Comparison of ENCODE assay signal across 27 cellular contexts in genomic region chr2:151562398-151562797, GRCh38.
"Had no signal": no experiment of that assay in that cellular context is flagged by ENCODE, and none has a peak within 500 bp of the region (broad histone marks: within the 10 kb centered on the region; RNA-seq: fewer than 3 reads in every experiment).

No MANE protein-coding gene starts in this region.

- H3K36me3 Mint-ChIP-seq: stimulated activated effector memory CD8-positive, alpha-beta T cell treated with anti-CD3 and anti-CD28 coated beads, Interleukin-12 subunit alpha, Interleukin-12 subunit beta, amount 100 ng/mL, for 72 hours; type B pancreatic cell had no signal

- H3K9me3 Mint-ChIP-seq: stimulated activated effector memory CD8-positive, alpha-beta T cell treated with anti-CD3 and anti-CD28 coated beads, Interleukin-12 subunit alpha, Interleukin-12 subunit beta, amount 100 ng/mL, for 72 hours; type B pancreatic cell had no signal

- H3K36me3 ChIP-seq: stomach, suprapubic skin, thoracic aorta, thyroid gland, tibial artery, tibial nerve, transverse colon, upper lobe of left lung, upper lobe of right lung, uterus, vagina had no signal

- H3K27me3 Mint-ChIP-seq: stimulated activated memory B cell treated with anti-CD40 and anti-IgM and Interleukin-4, amounts not matched to agents 10 μg/mL and 1 μg/mL and 100 μg/mL, for 72 hours; stimulated activated naive B cell treated with anti-CD40 and anti-IgM and Interleukin-4, amounts not matched to agents 10 μg/mL and 1 μg/mL and 100 μg/mL, for 72 hours; stimulated activated naive CD8-positive, alpha-beta T cell treated with anti-CD3 and anti-CD28 coated beads, Interleukin-15, amount 100 ng/mL, for 72 hours; stimulated activated naive CD8-positive, alpha-beta T cell treated with anti-CD3 and anti-CD28 coated beads, Interleukin-15, Interleukin-2, amounts not matched to agents 100 ng/mL and 50 ng/mL, for 24 hours; type B pancreatic cell had no signal

- H3K4me1 ChIP-seq: stomach, testis, transverse colon, upper lobe of left lung, upper lobe of right lung, uterus, vagina had no signal

- ATAC-seq: stimulated activated effector memory CD8-positive, alpha-beta T cell treated with anti-CD3 and anti-CD28 coated beads, Interleukin-12 subunit alpha, Interleukin-12 subunit beta, amount 100 ng/mL, for 72 hours; stimulated activated memory B cell treated with anti-CD40 and anti-IgM and Interleukin-4, amounts not matched to agents 10 μg/mL and 1 μg/mL and 100 μg/mL, for 72 hours; stimulated activated naive B cell treated with anti-CD40 and anti-IgM and Interleukin-4, amounts not matched to agents 10 μg/mL and 1 μg/mL and 100 μg/mL, for 72 hours; stimulated activated naive CD8-positive, alpha-beta T cell treated with anti-CD3 and anti-CD28 coated beads, Interleukin-15, amount 100 ng/mL, for 72 hours; stimulated activated naive CD8-positive, alpha-beta T cell treated with anti-CD3 and anti-CD28 coated beads, Interleukin-15, Interleukin-2, amounts not matched to agents 100 U/mL and 50 U/mL, for 24 hours; upper lobe of right lung had no signal

- DNase-seq: stimulated activated CD4-positive, alpha-beta T cell treated with anti-CD3 and anti-CD28 coated beads, Interleukin-2, amount 100 ng/mL, for 48 hours; stimulated activated CD4-positive, alpha-beta T cell treated with anti-CD3 and anti-CD28 coated beads, Interleukin-4, amount 100 ng/mL, for 1 hour; stimulated activated CD4-positive, alpha-beta T cell treated with anti-CD3 and anti-CD28 coated beads, Interleukin-4, amount 100 ng/mL, for 24 hours; stimulated activated CD4-positive, alpha-beta T cell treated with anti-CD3 and anti-CD28 coated beads, Interleukin-4, amount 100 ng/mL, for 4 hours; stimulated activated CD8-positive, alpha-beta memory T cell treated with anti-CD3 and anti-CD28 coated beads, Interleukin-4, amount 100 ng/mL, for 48 hours; stimulated activated naive B cell treated with anti-CD40 and anti-IgM and Interleukin-4, amounts not matched to agents 10 μg/mL and 1 μg/mL and 100 μg/mL, for 72 hours; stimulated activated naive CD4-positive, alpha-beta T cell; stimulated activated naive CD8-positive, alpha-beta T cell treated with anti-CD3 and anti-CD28 coated beads, Interleukin-15, amount 100 ng/mL, for 72 hours; stimulated activated naive CD8-positive, alpha-beta T cell treated with anti-CD3 and anti-CD28 coated beads, Interleukin-15, Interleukin-2, amounts not matched to agents 100 U/mL and 50 U/mL, for 24 hours; stomach; substantia nigra; testis; thyroid gland; tibial artery; transverse colon; trophoblast cell; upper lobe of left lung; upper lobe of right lung; uterus had no signal

- H3K27ac Mint-ChIP-seq: stimulated activated effector memory CD8-positive, alpha-beta T cell treated with anti-CD3 and anti-CD28 coated beads, Interleukin-12 subunit alpha, Interleukin-12 subunit beta, amount 100 ng/mL, for 72 hours; stimulated activated memory B cell treated with anti-CD40 and anti-IgM and Interleukin-4, amounts not matched to agents 10 μg/mL and 1 μg/mL and 100 μg/mL, for 72 hours; stimulated activated naive B cell treated with anti-CD40 and anti-IgM and Interleukin-4, amounts not matched to agents 10 μg/mL and 1 μg/mL and 100 μg/mL, for 72 hours; stimulated activated naive CD8-positive, alpha-beta T cell treated with anti-CD3 and anti-CD28 coated beads, Interleukin-15, amount 100 ng/mL, for 72 hours; stimulated activated naive CD8-positive, alpha-beta T cell treated with anti-CD3 and anti-CD28 coated beads, Interleukin-15, Interleukin-2, amounts not matched to agents 100 ng/mL and 50 ng/mL, for 24 hours; type B pancreatic cell had no signal

- H3K4me3 Mint-ChIP-seq: stimulated activated effector memory CD8-positive, alpha-beta T cell treated with anti-CD3 and anti-CD28 coated beads, Interleukin-12 subunit alpha, Interleukin-12 subunit beta, amount 100 ng/mL, for 72 hours; stimulated activated memory B cell treated with anti-CD40 and anti-IgM and Interleukin-4, amounts not matched to agents 10 μg/mL and 1 μg/mL and 100 μg/mL, for 72 hours; stimulated activated naive B cell treated with anti-CD40 and anti-IgM and Interleukin-4, amounts not matched to agents 10 μg/mL and 1 μg/mL and 100 μg/mL, for 72 hours; stimulated activated naive CD8-positive, alpha-beta T cell treated with anti-CD3 and anti-CD28 coated beads, Interleukin-15, amount 100 ng/mL, for 72 hours; stimulated activated naive CD8-positive, alpha-beta T cell treated with anti-CD3 and anti-CD28 coated beads, Interleukin-15, Interleukin-2, amounts not matched to agents 100 ng/mL and 50 ng/mL, for 24 hours; type B pancreatic cell had no signal

- H3K27ac ChIP-seq: stomach, suprapubic skin, testis, thoracic aorta, thyroid gland, tibial artery, tibial nerve, transverse colon, upper lobe of left lung, upper lobe of right lung, uterus, vagina had no signal

- H3K4me3 ChIP-seq: stomach, suprapubic skin, testis, thoracic aorta, thyroid gland, tibial artery, tibial nerve, transverse colon, upper lobe of left lung, upper lobe of right lung, uterus, vagina had no signal

- H3K27me3 ChIP-seq: stomach, suprapubic skin, testis, thyroid gland, tibial artery, tibial nerve, transverse colon, upper lobe of left lung, upper lobe of right lung, uterus, vagina had no signal

- H3K4me1 Mint-ChIP-seq: stimulated activated effector memory CD8-positive, alpha-beta T cell treated with anti-CD3 and anti-CD28 coated beads, Interleukin-12 subunit alpha, Interleukin-12 subunit beta, amount 100 ng/mL, for 72 hours; stimulated activated naive CD8-positive, alpha-beta T cell treated with anti-CD3 and anti-CD28 coated beads, Interleukin-15, amount 100 ng/mL, for 72 hours had no signal

- H3K9me3 ChIP-seq: stomach, suprapubic skin, testis, thoracic aorta, thyroid gland, tibial artery, tibial nerve, transverse colon, upper lobe of left lung, upper lobe of right lung, uterus, vagina had no signal
